ENCODE assay signal across 18 cellular contexts in genomic region chr11:391117-392017, GRCh38. TPM values are rescaled to one million over a fixed set of nuclear protein-coding genes. Genes with fewer than 3 reads are reported as not detected.
"Had no signal": no experiment of that assay in that cellular context is flagged by ENCODE, and none has a peak within 500 bp of the region (broad histone marks: within the 10 kb centered on the region; RNA-seq: fewer than 3 reads in every experiment).

No MANE protein-coding gene starts in this region.

- H3K4me1 ChIP-seq: adrenal gland had no signal

- ATAC-seq: activated CD8-positive, alpha-beta T cell treated with anti-CD3 and anti-CD28 coated beads for 36 hours; activated T-cell treated with anti-CD3 and anti-CD28 coated beads, Interleukin-2, amount 50 U/mL, for 4 hours; left lobe of liver; natural killer cell treated with Interleukin-12 subunit alpha and Interleukin-12 subunit beta and Interleukin-15 and Interleukin-18, amount 100 ng/mL, for 72 hours had no signal

- H3K27ac ChIP-seq: adrenal gland, dorsolateral prefrontal cortex, tibial nerve had no signal

- H3K27me3 ChIP-seq: dorsolateral prefrontal cortex had no signal

- FAIRE-seq: islet of Langerhans, small intestine had no signal

- DNase-seq: activated CD4-positive, alpha-beta T cell treated with anti-CD3 and anti-CD28 coated beads for 4 hours; activated CD8-positive, alpha-beta T cell treated with anti-CD3 and anti-CD28 coated beads for 36 hours; activated effector memory CD4-positive, alpha-beta T cell treated with Interleukin-2 at 50 U/mL for 16 hours; activated T-cell treated with anti-CD3 and anti-CD28 coated beads, Interleukin-2, amount 50 U/mL, for 4 hours; adrenal gland; dorsolateral prefrontal cortex; endodermal cell; erythroblast; nucleus accumbens; posterior cingulate gyrus; small intestine; stimulated activated CD4-positive, alpha-beta T cell treated with anti-CD3 and anti-CD28 coated beads, Interleukin-4, amount 100 ng/mL, for 24 hours; stimulated activated naive CD4-positive, alpha-beta T cell; T-helper 2 cell had no signal

- H3K4me3 ChIP-seq: adrenal gland, dorsolateral prefrontal cortex, tibial nerve had no signal

- H3K9me3 ChIP-seq: adrenal gland had no signal

- H3K36me3 ChIP-seq: adrenal gland, tibial nerve had no signal

RNA-seq across cellular contexts. Expression of gene PKP3, which starts 2.6 kb away (rescaled TPM):
- total RNA-seq: natural killer cell treated with Interleukin-12 subunit alpha and Interleukin-12 subunit beta and Interleukin-15 and Interleukin-18, amount 100 ng/mL, for 72 hours had no signal
